8 cellular contexts compared by ENCODE assay signal in the genomic region with DNA sequence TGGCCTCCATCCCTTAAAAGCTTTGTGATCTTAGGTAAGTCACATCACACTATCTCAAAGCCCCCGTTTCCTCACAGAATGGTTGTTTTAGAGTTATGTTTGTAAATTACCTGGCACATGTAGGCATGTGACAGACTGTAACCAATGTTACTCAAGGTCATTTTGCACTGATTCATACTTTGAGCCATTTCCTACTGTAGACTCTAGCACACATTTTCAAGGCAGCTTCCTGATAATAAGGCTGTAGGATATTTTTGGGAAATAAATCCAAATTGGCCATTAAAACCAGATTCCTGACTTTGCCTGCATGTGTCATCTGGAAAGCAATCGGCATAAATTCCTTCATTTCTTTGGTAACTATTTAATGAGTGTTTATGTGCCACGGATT. TPM values are rescaled to one million over a fixed set of nuclear protein-coding genes. Genes with fewer than 3 reads are reported as not detected.
DNase-seq lines count a peak whose midpoint lies in the region; TF ChIP-seq lines count a peak whose summit lies in the region.

No MANE protein-coding gene starts in this region.

- CTCF ChIA-PET in Calu3 (lab: Charles Lee): interaction anchor here (0.6 to 1.7 kb wide), 5 partner anchors 10 to 54 kb away, joined by 3 to 6 read pairs (median 4); no protein-coding TSS in a partner anchor

- no TSS peak for BruUV-seq in Calu3 (replicated peaks; lab: Mats Ljungman, UMichigan)

- H3K4me1 ChIP-seq in NT2/D1 (ENCODE audit: insufficient read depth, insufficient read length) (peaks cover 11% of the 10 kb centered on the region), endocrine pancreas (ENCODE audit: control insufficient read depth, insufficient read depth, low read length) (peaks cover 12% of the 10 kb centered on the region), right atrium auricular region (peaks cover 0 to 34% of the 10 kb centered on the region in 2 donors)

- peak overlapping the region; percentile 99 for H3K9ac ChIP-seq in NT2/D1 (ENCODE audit: insufficient read length, low read depth)
- H3K9ac ChIP-seq in endocrine pancreas (ENCODE audit: control insufficient read depth, insufficient read depth, low read length): no peak overlapping the region

- no peak for TF ChIP-seq CTCF in Calu3 (IDR thresholded peaks at IDR 0.05; ENCODE audit: unreplicated experiment)
- TF ChIP-seq CTCF in osteocyte (IDR thresholded peaks at IDR 0.05): no peak
- TF ChIP-seq CTCF in right atrium auricular region (IDR thresholded peaks at IDR 0.05): no peak

- H3K27me3 ChIP-seq in NT2/D1 (ENCODE audit: insufficient read depth, insufficient read length): no peaks in the 10 kb centered on the region
- H3K27me3 ChIP-seq in endocrine pancreas (ENCODE audit: control insufficient read depth, insufficient read depth, low read length): no peaks in the 10 kb centered on the region
- H3K27me3 ChIP-seq in right atrium auricular region: no peaks in the 10 kb centered on the region

- H3K9me3 Mint-ChIP-seq in Calu3 (ENCODE audit: low read depth, unreplicated experiment) (no peaks in the 10 kb centered on the region), osteocyte (ENCODE audit: unreplicated experiment) (no peaks in the 10 kb centered on the region)

- H3K27ac Mint-ChIP-seq in Calu3 (ENCODE audit: unreplicated experiment): peak overlapping the region; percentile 95
- peak overlapping the region; percentile 87 for H3K27ac Mint-ChIP-seq in osteocyte (ENCODE audit: unreplicated experiment)

- no peaks in the 10 kb centered on the region for H3K9me3 ChIP-seq in NT2/D1 (ENCODE audit: insufficient read depth, low read length)
- H3K9me3 ChIP-seq in endocrine pancreas (ENCODE audit: control insufficient read depth, low read length): no peaks in the 10 kb centered on the region
- no peaks in the 10 kb centered on the region for H3K9me3 ChIP-seq in right atrium auricular region

- peak overlapping the region; percentile 94 for H3K4me3 ChIP-seq in NT2/D1 (ENCODE audit: insufficient read length, low read depth)
- peak overlapping the region; percentile 83 for H3K4me3 ChIP-seq in endocrine pancreas (ENCODE audit: control insufficient read depth, insufficient read depth, low read length)
- peak overlapping the region in 1 of 2 donors; percentile 4 for H3K4me3 ChIP-seq in right atrium auricular region

- H3K36me3 Mint-ChIP-seq in Calu3 (ENCODE audit: insufficient read depth, unreplicated experiment) (peaks cover 58% of the 10 kb centered on the region), osteocyte (ENCODE audit: unreplicated experiment) (no peaks in the 10 kb centered on the region)

- H3K4me1 Mint-ChIP-seq in Calu3 (ENCODE audit: low read depth, unreplicated experiment): peaks cover 51% of the 10 kb centered on the region
- H3K4me1 Mint-ChIP-seq in osteocyte (ENCODE audit: unreplicated experiment): peaks cover 47% of the 10 kb centered on the region

- H3K27ac ChIP-seq in right atrium auricular region: no peak overlapping the region

- H3K36me3 ChIP-seq in NT2/D1 (ENCODE audit: insufficient read depth, insufficient read length, low read length): peaks cover 30% of the 10 kb centered on the region
- no peaks in the 10 kb centered on the region for H3K36me3 ChIP-seq in endocrine pancreas (ENCODE audit: control insufficient read depth, insufficient read depth, low read length)
- H3K36me3 ChIP-seq in right atrium auricular region: no peaks in the 10 kb centered on the region

- intact Hi-C loops in Calu3 (cut with micrococcal nuclease; ENCODE audit: unreplicated experiment): loop anchor here (5.0 kb wide), 1 partner anchor 174 kb away; the partner anchor contains the start of genes RNU4-1 and RNU4-2

- DNase-seq in Calu3 (no peak), NT2/D1 (ENCODE audit: low read depth, low spot score) (no peak), osteocyte (ENCODE audit: extremely low spot score, unreplicated experiment) (no peak), NCI-H1048 (lab: John Stamatoyannopoulos, UW) (no peak), right atrium auricular region (ENCODE audit: low spot score) (no peak), DMS 273 (lab: John Stamatoyannopoulos, UW; ENCODE audit: unreplicated experiment) (no peak)
- no peak for DNase-seq in stimulated activated naive CD4-positive, alpha-beta T cell (lab: John Stamatoyannopoulos, UW)

- H3K27me3 Mint-ChIP-seq in Calu3 (ENCODE audit: unreplicated experiment) (no peaks in the 10 kb centered on the region), osteocyte (ENCODE audit: unreplicated experiment) (no peaks in the 10 kb centered on the region)

- H3K4me3 Mint-ChIP-seq in Calu3 (ENCODE audit: low read depth, unreplicated experiment) (peak overlapping the region; percentile 98), osteocyte (ENCODE audit: unreplicated experiment) (peak overlapping the region; percentile 84)

RNA-seq across cellular contexts. Expression of gene RAB35, which starts 2.2 kb away (rescaled TPM):
- 68.2 and 75.4 TPM in 2 replicates for total RNA-seq in Calu3 (2022)
- 47.1 and 55.7 TPM in 2 replicates for total RNA-seq in osteocyte
- 10 to 100 TPM; 13.4 to 17.6 TPM for total RNA-seq in right atrium auricular region
